In genomic region chr6:106623039-106623438, GRCh38 we compare ENCODE assay signal across 10 cellular contexts.
"Had no signal": no experiment of that assay in that cellular context is flagged by ENCODE, and none has a peak within 500 bp of the region (broad histone marks: within the 10 kb centered on the region; RNA-seq: fewer than 3 reads in every experiment).

No MANE protein-coding gene starts in this region.

- H3K27ac ChIP-seq: GM23248, HL-60, KMS-11 had no signal

- H3K9me3 ChIP-seq: HAP-1 had no signal

- H3K4me2 ChIP-seq: KMS-11 had no signal

- H2AFZ ChIP-seq: GM23248 had no signal

- H3K36me3 ChIP-seq: HAP-1 had no signal

- DNase-seq: GM23248, GOT3, H7, IMR-90, Karpas-422, KBM-7 had no signal

- H3K9ac ChIP-seq: GM23248, KMS-11 had no signal

- ATAC-seq: HCT116 had no signal

- H3K4me3 ChIP-seq: GM23248, HAP-1 had no signal
